8 cellular contexts compared by ENCODE assay signal in genomic region chr6:25717856-25718740, GRCh38. TPM values are rescaled to one million over a fixed set of nuclear protein-coding genes. Genes with fewer than 3 reads are reported as not detected.
DNase-seq lines count a peak whose midpoint lies in the region; ATAC-seq and TF ChIP-seq lines count a peak whose summit lies in the region.

No MANE protein-coding gene starts in this region.

- H3K27me3 Mint-ChIP-seq in activated T-helper 17 cell treated with anti-CD3 and anti-CD28 coated beads, Interleukin-2, amount 50 U/mL, for 72 hours = peaks cover 14% of the 10 kb centered on the region

- H3K4me3 ChIP-seq in thyroid gland (replicated peaks in 1 of 3) = no peak overlapping the region

- no peak overlapping the region for H3K27ac Mint-ChIP-seq in activated T-helper 17 cell treated with anti-CD3 and anti-CD28 coated beads, Interleukin-2, amount 50 U/mL, for 72 hours

- no peaks in the 10 kb centered on the region for H3K4me1 Mint-ChIP-seq in activated T-helper 17 cell treated with anti-CD3 and anti-CD28 coated beads, Interleukin-2, amount 50 U/mL, for 72 hours

- H3K9me3 Mint-ChIP-seq in activated T-helper 17 cell treated with anti-CD3 and anti-CD28 coated beads, Interleukin-2, amount 50 U/mL, for 72 hours = no peaks in the 10 kb centered on the region

- peaks cover 9% of the 10 kb centered on the region for H3K27me3 ChIP-seq in foreskin keratinocyte
- no peaks in the 10 kb centered on the region for H3K27me3 ChIP-seq in thyroid gland

- H3K9me3 ChIP-seq in thyroid gland = no peaks in the 10 kb centered on the region

- TF ChIP-seq POLR2A in thyroid gland (IDR thresholded peaks at IDR 0.05) = no peak

- TF ChIP-seq CTCF in foreskin keratinocyte (conservative IDR thresholded peaks at IDR 0.05) = peak; percentile 69
- peak; percentile 23 to 64 (median 48) for TF ChIP-seq CTCF in thyroid gland (IDR thresholded peaks at IDR 0.05)

- no peaks in the 10 kb centered on the region for H3K4me1 ChIP-seq in foreskin keratinocyte
- H3K4me1 ChIP-seq in thyroid gland = no peaks in the 10 kb centered on the region

- 39 to 44% methylated on average over 6 of the region's 6 CpGs for WGBS in thyroid gland, 2 donors

- no peak overlapping the region for H3K4me3 Mint-ChIP-seq in activated T-helper 17 cell treated with anti-CD3 and anti-CD28 coated beads, Interleukin-2, amount 50 U/mL, for 72 hours

- peak; percentile 46 for DNase-seq in D341Med (ENCODE audit: low spot score)
- peak; percentile 20 for DNase-seq in KG1 (lab: John Stamatoyannopoulos, UW)
- DNase-seq in SHP77 treated with DMSO at 0.1 percent for 48 hours (lab: John Stamatoyannopoulos, UW) = peak; percentile 22
- peak in 1 of 2 donors; percentile 13 for DNase-seq in foreskin keratinocyte
- no peak for DNase-seq in thyroid gland
- no peak for DNase-seq in activated CD4-positive, alpha-beta T cell treated with anti-CD3 and anti-CD28 coated beads, Interleukin-2, amount 50 U/mL, for 48 hours
- DNase-seq in stimulated activated CD4-positive, alpha-beta T cell treated with anti-CD3 and anti-CD28 coated beads, Interleukin-4, amount 100 ng/mL, for 24 hours = no peak

- intact Hi-C loops in thyroid gland (cut with DNase I) = no loop called here

- H3K36me3 Mint-ChIP-seq in activated T-helper 17 cell treated with anti-CD3 and anti-CD28 coated beads, Interleukin-2, amount 50 U/mL, for 72 hours (ENCODE audit: low read depth) = no peaks in the 10 kb centered on the region

- H3K36me3 ChIP-seq in thyroid gland = no peaks in the 10 kb centered on the region

- H3K27ac ChIP-seq in foreskin keratinocyte (no peak overlapping the region), thyroid gland (no peak overlapping the region)

- no peak for ATAC-seq in foreskin keratinocyte
- no peak for ATAC-seq in activated T-helper 17 cell treated with anti-CD3 and anti-CD28 coated beads, Interleukin-2, amount 50 U/mL, for 72 hours (replicated peaks)

RNA-seq across cellular contexts. Expression of gene SLC17A4, which starts 36.4 kb away (rescaled TPM):
- total RNA-seq in foreskin keratinocyte = not detected in 2 replicates
- polyA plus RNA-seq in foreskin keratinocyte = not detected in 2 replicates
- total RNA-seq in thyroid gland = not detected
- total RNA-seq in activated T-helper 17 cell treated with anti-CD3 and anti-CD28 coated beads, Interleukin-2, amount 50 U/mL, for 72 hours = not detected

Comparison
In these comparisons a context has a peak if more than half of its experiments do, and no peak if none do; other contexts are left out.
1. DNase-seq: peak in D341Med (single experiment), KG1 (single experiment) and SHP77 treated with DMSO at 0.1 percent for 48 hours (single experiment); none in thyroid gland (0 of 2), activated CD4-positive, alpha-beta T cell treated with anti-CD3 and anti-CD28 coated beads, Interleukin-2, amount 50 U/mL, for 48 hours (0 of 2) and stimulated activated CD4-positive, alpha-beta T cell treated with anti-CD3 and anti-CD28 coated beads, Interleukin-4, amount 100 ng/mL, for 24 hours (single experiment).